Comparison of ENCODE assay signal across 10 cellular contexts in genomic region chrX:15750611-15751159, GRCh38. TPM values are rescaled to one million over a fixed set of nuclear protein-coding genes. Genes with fewer than 3 reads are reported as not detected.
DNase-seq lines count a peak whose midpoint lies in the region; ATAC-seq and TF ChIP-seq lines count a peak whose summit lies in the region.
"Had no signal": no experiment of that assay in that cellular context is flagged by ENCODE, and none has a peak within 500 bp of the region (broad histone marks: within the 10 kb centered on the region; RNA-seq: fewer than 3 reads in every experiment).

No MANE protein-coding gene starts in this region.

- H3K9me3 ChIP-seq in right atrium auricular region, result no peaks in the 10 kb centered on the region
- H3K9me3 ChIP-seq: SJCRH30 had no signal

- H3K27ac ChIP-seq in GM23338 (ENCODE audit: low read depth) (no peak overlapping the region), right atrium auricular region (peak overlapping the region; percentile 75 to 76)
- H3K27ac ChIP-seq: KMS-11, SJCRH30 had no signal

- no peak overlapping the region for H2AFZ ChIP-seq in GM23338

- H3K4me3 Mint-ChIP-seq in GM23338, result no peak overlapping the region
- H3K4me3 Mint-ChIP-seq in activated CD4-positive, alpha-beta memory T cell treated with anti-CD3 and anti-CD28 coated beads, Interleukin-2, amount 10 ng/mL, durations not matched to agents 7 days and 5 days, result peak overlapping the region; percentile 66
- H3K4me3 Mint-ChIP-seq in stimulated activated naive B cell treated with anti-CD40 and anti-IgM and Interleukin-4, amounts not matched to agents 10 μg/mL and 1 μg/mL and 100 μg/mL, for 72 hours, result peak overlapping the region in 1 of 2 donors; percentile 47

- H3K4me3 ChIP-seq in GM23338 (no peak overlapping the region), right atrium auricular region (no peak overlapping the region)
- H3K4me3 ChIP-seq: SJCRH30 had no signal

- H3K27me3 ChIP-seq in GM23338 (ENCODE audit: insufficient read depth) (no peaks in the 10 kb centered on the region), right atrium auricular region (no peaks in the 10 kb centered on the region)
- H3K27me3 ChIP-seq: SJCRH30 had no signal

- peaks cover 7% of the 10 kb centered on the region for H3K27me3 Mint-ChIP-seq in GM23338 (ENCODE audit: insufficient read depth, low read depth, poor library complexity)
- H3K27me3 Mint-ChIP-seq in activated CD4-positive, alpha-beta memory T cell treated with anti-CD3 and anti-CD28 coated beads, Interleukin-2, amount 10 ng/mL, durations not matched to agents 7 days and 5 days, result no peaks in the 10 kb centered on the region
- H3K27me3 Mint-ChIP-seq in stimulated activated naive B cell treated with anti-CD40 and anti-IgM and Interleukin-4, amounts not matched to agents 10 μg/mL and 1 μg/mL and 100 μg/mL, for 72 hours, result no peaks in the 10 kb centered on the region

- ATAC-seq in GM23338, result no peak
- no peak for ATAC-seq in stimulated activated naive B cell treated with anti-CD40 and anti-IgM and Interleukin-4, amounts not matched to agents 10 μg/mL and 1 μg/mL and 100 μg/mL, for 72 hours (replicated peaks)

- TF ChIP-seq CTCF in GM23338 (conservative IDR thresholded peaks at IDR 0.05; ENCODE audit: low read depth in 2 of 2) (no peak), right atrium auricular region (IDR thresholded peaks at IDR 0.05) (no peak)

- H3K79me2 ChIP-seq in GM23338 (replicated peaks; ENCODE audit: insufficient read depth), result no peaks in the 10 kb centered on the region

- POLR2A ChIA-PET in activated CD4-positive, alpha-beta memory T cell treated with anti-CD3 and anti-CD28 coated beads, Interleukin-2, amount 10 ng/mL, durations not matched to agents 7 days and 5 days (lab: Charles Lee), result interaction anchor here (1.1 to 14.0 kb wide), 9 partner anchors 9 to 416 kb away, joined by 3 to 228 read pairs (median 8); partner anchors contain the start of genes AP1S2, CA5B and ZRSR2

- H3K27ac Mint-ChIP-seq in GM23338, result peak overlapping the region; percentile 7; the same call in 1 of the 2 replicates
- H3K27ac Mint-ChIP-seq in activated CD4-positive, alpha-beta memory T cell treated with anti-CD3 and anti-CD28 coated beads, Interleukin-2, amount 10 ng/mL, durations not matched to agents 7 days and 5 days, result peak overlapping the region; percentile 99
- H3K27ac Mint-ChIP-seq in stimulated activated naive B cell treated with anti-CD40 and anti-IgM and Interleukin-4, amounts not matched to agents 10 μg/mL and 1 μg/mL and 100 μg/mL, for 72 hours, result peak overlapping the region; percentile 95

- peaks cover 30% of the 10 kb centered on the region for H3K4me1 ChIP-seq in GM23338 (ENCODE audit: insufficient read depth)
- peaks cover 0 to 16% of the 10 kb centered on the region in 2 donors for H3K4me1 ChIP-seq in right atrium auricular region

- H4K20me1 ChIP-seq in GM23338 (replicated peaks; ENCODE audit: insufficient read depth), result no peaks in the 10 kb centered on the region

- H3K36me3 Mint-ChIP-seq in GM23338 (ENCODE audit: low read depth), result peaks cover 3% of the 10 kb centered on the region; the same call in 1 of the 3 replicates
- peaks cover 39% of the 10 kb centered on the region for H3K36me3 Mint-ChIP-seq in activated CD4-positive, alpha-beta memory T cell treated with anti-CD3 and anti-CD28 coated beads, Interleukin-2, amount 10 ng/mL, durations not matched to agents 7 days and 5 days (ENCODE audit: low read depth)
- peaks cover 2 to 44% of the 10 kb centered on the region in 2 donors for H3K36me3 Mint-ChIP-seq in stimulated activated naive B cell treated with anti-CD40 and anti-IgM and Interleukin-4, amounts not matched to agents 10 μg/mL and 1 μg/mL and 100 μg/mL, for 72 hours

- H3K36me3 ChIP-seq in GM23338 (ENCODE audit: insufficient read depth), result no peaks in the 10 kb centered on the region
- no peaks in the 10 kb centered on the region for H3K36me3 ChIP-seq in right atrium auricular region
- H3K36me3 ChIP-seq: SJCRH30 had no signal

- H3K9me3 Mint-ChIP-seq in GM23338, result no peaks in the 10 kb centered on the region
- H3K9me3 Mint-ChIP-seq in activated CD4-positive, alpha-beta memory T cell treated with anti-CD3 and anti-CD28 coated beads, Interleukin-2, amount 10 ng/mL, durations not matched to agents 7 days and 5 days, result no peaks in the 10 kb centered on the region
- peaks cover 0 to 2% of the 10 kb centered on the region in 2 donors for H3K9me3 Mint-ChIP-seq in stimulated activated naive B cell treated with anti-CD40 and anti-IgM and Interleukin-4, amounts not matched to agents 10 μg/mL and 1 μg/mL and 100 μg/mL, for 72 hours

- CTCF ChIA-PET in activated CD4-positive, alpha-beta memory T cell treated with anti-CD3 and anti-CD28 coated beads, Interleukin-2, amount 10 ng/mL, durations not matched to agents 7 days and 5 days (lab: Charles Lee), result interaction anchor here (1.8 to 2.1 kb wide), 3 partner anchors 11 to 12 kb away, joined by 3 to 26 read pairs (median 8); partner anchors contain the start of gene CA5B

- DNase-seq in GM23338 (ENCODE audit: low spot score), result no peak
- DNase-seq in activated CD4-positive, alpha-beta memory T cell treated with anti-CD3 and anti-CD28 coated beads, Interleukin-2, amount 10 ng/mL, durations not matched to agents 7 days and 5 days, result peak; percentile 21
- DNase-seq in right atrium auricular region (ENCODE audit: low spot score), result no peak
- no peak for DNase-seq in stimulated activated naive B cell treated with anti-CD40 and anti-IgM and Interleukin-4, amounts not matched to agents 10 μg/mL and 1 μg/mL and 100 μg/mL, for 72 hours
- DNase-seq in RKO (ENCODE audit: low spot score), result no peak
- no peak for DNase-seq in COLO829 (ENCODE audit: low spot score)
- DNase-seq in NOMO-1 treated with dmso at 0.1 percent for 144 hours (lab: John Stamatoyannopoulos, UW; ENCODE audit: unreplicated experiment), result no peak
- DNase-seq in glomerular visceral epithelial cell (ENCODE audit: extremely low spot score), result no peak
- DNase-seq: SJCRH30 had no signal

- no peaks in the 10 kb centered on the region for H3F3A ChIP-seq in GM23338 (replicated peaks; ENCODE audit: low read depth)

- no peaks in the 10 kb centered on the region for H3K9me2 ChIP-seq in GM23338 (ENCODE audit: insufficient read depth)

- no peak overlapping the region for H3K4me2 ChIP-seq in GM23338
- H3K4me2 ChIP-seq: KMS-11 had no signal

- H3K4me1 Mint-ChIP-seq in GM23338, result peaks cover 39% of the 10 kb centered on the region
- H3K4me1 Mint-ChIP-seq in activated CD4-positive, alpha-beta memory T cell treated with anti-CD3 and anti-CD28 coated beads, Interleukin-2, amount 10 ng/mL, durations not matched to agents 7 days and 5 days, result peaks cover 66% of the 10 kb centered on the region
- H3K4me1 Mint-ChIP-seq in stimulated activated naive B cell treated with anti-CD40 and anti-IgM and Interleukin-4, amounts not matched to agents 10 μg/mL and 1 μg/mL and 100 μg/mL, for 72 hours, result peaks cover 16 to 32% of the 10 kb centered on the region in 2 donors

TF ChIP-seq in GM23338, 12 proteins besides CTCF, POLR2A, EP300 and RAD21:
- TF ChIP-seq EZH2phosphoT487 (IDR thresholded peaks at IDR 0.05; ENCODE audit: unreplicated experiment), result no peak
- TF ChIP-seq EZH2 (IDR thresholded peaks at IDR 0.05; ENCODE audit: low read depth, unreplicated experiment), result no peak
- no peak for TF ChIP-seq POLR2AphosphoS5 (IDR thresholded peaks at IDR 0.05; ENCODE audit: low read depth)
- TF ChIP-seq, protein P1, sequence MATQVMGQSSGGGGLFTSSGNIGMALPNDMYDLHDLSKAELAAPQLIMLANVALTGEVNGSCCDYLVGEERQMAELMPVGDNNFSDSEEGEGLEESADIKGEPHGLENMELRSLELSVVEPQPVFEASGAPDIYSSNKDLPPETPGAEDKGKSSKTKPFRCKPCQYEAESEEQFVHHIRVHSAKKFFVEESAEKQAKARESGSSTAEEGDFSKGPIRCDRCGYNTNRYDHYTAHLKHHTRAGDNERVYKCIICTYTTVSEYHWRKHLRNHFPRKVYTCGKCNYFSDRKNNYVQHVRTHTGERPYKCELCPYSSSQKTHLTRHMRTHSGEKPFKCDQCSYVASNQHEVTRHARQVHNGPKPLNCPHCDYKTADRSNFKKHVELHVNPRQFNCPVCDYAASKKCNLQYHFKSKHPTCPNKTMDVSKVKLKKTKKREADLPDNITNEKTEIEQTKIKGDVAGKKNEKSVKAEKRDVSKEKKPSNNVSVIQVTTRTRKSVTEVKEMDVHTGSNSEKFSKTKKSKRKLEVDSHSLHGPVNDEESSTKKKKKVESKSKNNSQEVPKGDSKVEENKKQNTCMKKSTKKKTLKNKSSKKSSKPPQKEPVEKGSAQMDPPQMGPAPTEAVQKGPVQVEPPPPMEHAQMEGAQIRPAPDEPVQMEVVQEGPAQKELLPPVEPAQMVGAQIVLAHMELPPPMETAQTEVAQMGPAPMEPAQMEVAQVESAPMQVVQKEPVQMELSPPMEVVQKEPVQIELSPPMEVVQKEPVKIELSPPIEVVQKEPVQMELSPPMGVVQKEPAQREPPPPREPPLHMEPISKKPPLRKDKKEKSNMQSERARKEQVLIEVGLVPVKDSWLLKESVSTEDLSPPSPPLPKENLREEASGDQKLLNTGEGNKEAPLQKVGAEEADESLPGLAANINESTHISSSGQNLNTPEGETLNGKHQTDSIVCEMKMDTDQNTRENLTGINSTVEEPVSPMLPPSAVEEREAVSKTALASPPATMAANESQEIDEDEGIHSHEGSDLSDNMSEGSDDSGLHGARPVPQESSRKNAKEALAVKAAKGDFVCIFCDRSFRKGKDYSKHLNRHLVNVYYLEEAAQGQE (IDR thresholded peaks at IDR 0.05; ENCODE audit: unreplicated experiment), result no peak
- TF ChIP-seq ZNF114 (CRISPR knock-in tag; IDR thresholded peaks at IDR 0.05), result no peak
- TF ChIP-seq CREB1 (CRISPR knock-in tag; IDR thresholded peaks at IDR 0.05; ENCODE audit: low read depth), result no peak
- no peak for TF ChIP-seq JUNB (IDR thresholded peaks at IDR 0.05; ENCODE audit: unreplicated experiment)
- TF ChIP-seq ZNF331 (CRISPR knock-in tag; IDR thresholded peaks at IDR 0.05; ENCODE audit: low read depth), result no peak
- TF ChIP-seq STAT1 (IDR thresholded peaks at IDR 0.05; ENCODE audit: unreplicated experiment), result no peak

RNA-seq across cellular contexts. Expression of gene CA5B, which starts 12.6 kb away (rescaled TPM):
- 4.8 and 8.0 TPM in 2 replicates for total RNA-seq in GM23338 (2014; rRNA removed; shearing (Covaris generic))
- polyA plus RNA-seq in GM23338 (2016; fragmentation: Nextera tagmentation; extraction: Ambion mirVana), result 6.1 and 7.3 TPM in 2 replicates
- 10 to 100 TPM; 26.1 to 31.7 TPM for total RNA-seq in activated CD4-positive, alpha-beta memory T cell treated with anti-CD3 and anti-CD28 coated beads, Interleukin-2, amount 10 ng/mL, durations not matched to agents 7 days and 5 days
- total RNA-seq in right atrium auricular region, result 1 to 10 TPM; 6.4 to 8.6 TPM

RNA-seq across cellular contexts. Expression of gene ZRSR2, which starts 39.6 kb away (rescaled TPM):
- 5.2 and 7.7 TPM in 2 replicates for total RNA-seq in GM23338 (2014; rRNA removed; shearing (Covaris generic))
- 40.9 and 45.1 TPM in 2 replicates for polyA plus RNA-seq in GM23338 (2016; fragmentation: Nextera tagmentation; extraction: Ambion mirVana)
- total RNA-seq in activated CD4-positive, alpha-beta memory T cell treated with anti-CD3 and anti-CD28 coated beads, Interleukin-2, amount 10 ng/mL, durations not matched to agents 7 days and 5 days, result 10 to 100 TPM; 21.9 to 24.2 TPM
- 1 to 10 TPM; 4.0 to 6.1 TPM for total RNA-seq in right atrium auricular region

Comparison
In these comparisons a context has a peak if more than half of its experiments do, and no peak if none do; other contexts are left out.
1. H3K27ac Mint-ChIP-seq: peak in every context shown above with its lines; median percentile 99 in activated CD4-positive, alpha-beta memory T cell treated with anti-CD3 and anti-CD28 coated beads, Interleukin-2, amount 10 ng/mL, durations not matched to agents 7 days and 5 days; 95 in stimulated activated naive B cell treated with anti-CD40 and anti-IgM and Interleukin-4, amounts not matched to agents 10 μg/mL and 1 μg/mL and 100 μg/mL, for 72 hours; 7 in GM23338.